Comparison of ENCODE assay signal across 18 cellular contexts in the genomic region with DNA sequence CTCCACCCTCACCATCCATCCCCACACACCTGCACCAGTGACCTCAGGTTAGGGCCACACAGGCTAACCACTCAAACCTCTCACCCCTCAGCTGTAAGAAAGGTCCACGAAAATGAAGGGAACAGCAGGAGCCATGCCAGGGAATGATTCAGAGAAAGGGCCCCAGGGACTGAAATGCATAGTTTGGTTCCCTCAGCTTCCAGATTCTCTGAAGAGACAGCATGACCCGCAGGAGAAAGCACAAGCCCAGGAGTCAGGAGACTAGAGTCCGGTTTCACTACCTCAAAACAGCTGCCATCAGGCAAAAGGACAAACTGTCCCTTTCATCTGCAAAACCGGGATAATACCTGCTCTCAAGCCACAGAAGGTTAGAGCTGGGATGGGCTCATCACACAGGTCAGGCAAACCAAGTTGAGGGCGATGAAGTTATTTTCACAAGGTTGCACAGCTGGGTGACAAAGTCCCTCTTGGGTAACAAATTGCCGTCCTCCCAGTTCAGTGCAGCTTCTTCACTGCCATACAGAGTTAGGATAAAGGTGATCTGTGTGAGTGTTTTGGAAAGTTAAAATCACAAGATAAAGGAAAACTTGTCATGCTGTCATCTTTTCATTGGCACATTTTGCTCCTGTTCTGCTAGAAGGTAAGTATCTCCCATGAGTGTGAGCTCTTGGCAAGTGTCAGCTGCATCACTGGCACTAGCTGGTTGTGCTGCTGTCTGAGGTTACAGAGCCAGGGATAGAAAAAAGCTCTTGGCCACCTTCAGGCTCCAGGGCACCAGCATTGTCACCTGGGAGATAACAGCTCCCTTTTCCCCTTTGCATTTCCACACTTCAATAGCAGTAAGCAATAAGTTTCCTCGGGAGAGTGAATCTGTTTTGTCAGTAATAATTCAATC.
"Had no signal": no experiment of that assay in that cellular context is flagged by ENCODE, and none has a peak within 500 bp of the region (broad histone marks: within the 10 kb centered on the region; RNA-seq: fewer than 3 reads in every experiment).

No MANE protein-coding gene starts in this region.

- H3K4me1 Mint-ChIP-seq: activated naive CD8-positive, alpha-beta T cell treated with anti-CD3 and anti-CD28 coated beads for 36 hours had no signal

- H3K27ac ChIP-seq: gastroesophageal sphincter, neural progenitor cell, skin epidermis, stomach, thyroid gland, uterus had no signal

- H3K27ac Mint-ChIP-seq: activated naive CD8-positive, alpha-beta T cell treated with anti-CD3 and anti-CD28 coated beads for 36 hours; mesothelial cell of epicardium; neural progenitor cell had no signal

- H3K36me3 Mint-ChIP-seq: activated naive CD8-positive, alpha-beta T cell treated with anti-CD3 and anti-CD28 coated beads for 36 hours; mesothelial cell of epicardium; neural progenitor cell had no signal

- H3K27me3 ChIP-seq: neural progenitor cell, stomach, thyroid gland, uterus had no signal

- H3K4me1 ChIP-seq: gastroesophageal sphincter, neural progenitor cell, stomach, thyroid gland, uterus had no signal

- H3K36me3 ChIP-seq: gastroesophageal sphincter, neural progenitor cell, stomach, thyroid gland, uterus had no signal

- H3K9me3 ChIP-seq: gastroesophageal sphincter, stomach, thyroid gland, uterus had no signal

- H3K4me3 Mint-ChIP-seq: activated naive CD8-positive, alpha-beta T cell treated with anti-CD3 and anti-CD28 coated beads for 36 hours; activated T-cell treated with anti-CD3 and anti-CD28 coated beads, Interleukin-2, amount 50 U/mL, for 4 hours; mesothelial cell of epicardium; neural progenitor cell had no signal

- DNase-seq: activated gamma-delta T cell treated with Interleukin-2 at 50 U/mL for 16 hours; activated naive CD8-positive, alpha-beta T cell treated with anti-CD3 and anti-CD28 coated beads for 36 hours; activated T-cell treated with anti-CD3 and anti-CD28 coated beads, Interleukin-2, amount 50 U/mL, for 4 hours; anterior cingulate cortex; kidney; left ventricle myocardium superior; stimulated activated CD4-positive, alpha-beta T cell treated with anti-CD3 and anti-CD28 coated beads, Interleukin-4, amount 100 ng/mL, for 4 hours; stomach; thyroid gland; uterus had no signal

- ATAC-seq: activated CD4-positive, CD25-positive, alpha-beta regulatory T cell treated with anti-CD3 and anti-CD28 coated beads, Interleukin-2, amount 50 U/mL, for 24 hours; activated T-cell treated with anti-CD3 and anti-CD28 coated beads, Interleukin-2, amount 50 U/mL, for 4 hours; gastroesophageal sphincter; left ventricle myocardium superior had no signal

- H3K9me3 Mint-ChIP-seq: activated naive CD8-positive, alpha-beta T cell treated with anti-CD3 and anti-CD28 coated beads for 36 hours; activated T-cell treated with anti-CD3 and anti-CD28 coated beads, Interleukin-2, amount 50 U/mL, for 4 hours; neural progenitor cell had no signal

- FAIRE-seq: colon, endothelial cell of umbilical vein, kidney, TTC549 had no signal

- H3K9ac ChIP-seq: neural progenitor cell had no signal

- H3K4me3 ChIP-seq: gastroesophageal sphincter, neural progenitor cell, skin epidermis, stomach, thyroid gland, uterus had no signal
